In genomic region chr5:66149950-66150349, GRCh38 we compare ENCODE assay signal across 19 cellular contexts. TPM values are rescaled to one million over a fixed set of nuclear protein-coding genes. Genes with fewer than 3 reads are reported as not detected.
DNase-seq lines count a peak whose midpoint lies in the region; ATAC-seq, FAIRE-seq and TF ChIP-seq lines count a peak whose summit lies in the region.
"Had no signal": no experiment of that assay in that cellular context is flagged by ENCODE, and none has a peak within 500 bp of the region (broad histone marks: within the 10 kb centered on the region; RNA-seq: fewer than 3 reads in every experiment).

No MANE protein-coding gene starts in this region.

- H3K27me3 ChIP-seq in GM12878 (replicated peaks in 1 of 2; ENCODE audit: control insufficient read depth in 2 of 2, insufficient read depth in 2 of 2, low read length in 1 of 2) (no peaks in the 10 kb centered on the region), trophoblast cell (ENCODE audit: insufficient read depth, low read length) (no peaks in the 10 kb centered on the region), upper lobe of left lung (no peaks in the 10 kb centered on the region)

- H3K36me3 ChIP-seq in GM12878 (ENCODE audit: control insufficient read depth in 2 of 2, insufficient read depth in 2 of 2, low read length in 1 of 2) (peaks cover 0 to 17% of the 10 kb centered on the region in 2 experiments; a peak in 3 of 4 replicates), trophoblast cell (ENCODE audit: control insufficient read depth in 1 of 2, insufficient read depth in 2 of 2, low read length in 2 of 2) (no peaks in the 10 kb centered on the region), upper lobe of left lung (no peaks in the 10 kb centered on the region)

- no peaks in the 10 kb centered on the region; the same call in 1 of the 2 replicates for H4K20me1 ChIP-seq in GM12878 (ENCODE audit: control insufficient read depth, insufficient read depth)

- H3K23ac ChIP-seq in trophoblast cell (ENCODE audit: low read length), result no peak overlapping the region

- intact Hi-C loops in activated CD4-positive, alpha-beta T cell treated with anti-CD3 and anti-CD28 coated beads for 36 hours (cut with DNase I, micrococcal nuclease), result loop anchor here (10.0 kb wide), 3 partner anchors 585 to 875 kb away; partner anchors contain the start of genes CENPK (in 1 of the 2) and PPWD1 (in 1 of the 2)
- intact Hi-C loops in GM12878 (cut with micrococcal nuclease; ENCODE audit: unreplicated experiment), result loop anchor here (5.0 to 10.0 kb wide), 2 partner anchors 325 to 408 kb away; no protein-coding TSS in a partner anchor

- POLR2A ChIA-PET in activated CD4-positive, alpha-beta T cell treated with anti-CD3 and anti-CD28 coated beads for 36 hours (lab: Charles Lee), result interaction anchor here (0.5 to 0.7 kb wide), 2 partner anchors 18 to 63 kb away, joined by 3 to 4 read pairs; no protein-coding TSS in a partner anchor
- POLR2A ChIA-PET in GM12878 (lab: Charles Lee), result no interaction called here

- in situ Hi-C loops in GM12878 (cut with MboI), result no loop called here

- no peaks in the 10 kb centered on the region for H3K79me1 ChIP-seq in trophoblast cell (ENCODE audit: low read length)

- TF ChIP-seq EP300 in GM12878 (IDR thresholded peaks at IDR 0.05; ENCODE audit: borderline replicate concordance in 1 of 2, control insufficient read depth in 1 of 2, low read depth in 2 of 2, low read length in 2 of 2) (no peak), upper lobe of left lung (IDR thresholded peaks at IDR 0.05) (no peak)

- peaks cover 47% of the 10 kb centered on the region for H3K4me1 Mint-ChIP-seq in activated CD4-positive, alpha-beta T cell treated with anti-CD3 and anti-CD28 coated beads for 36 hours

- DNase-seq in activated CD4-positive, alpha-beta T cell treated with anti-CD3 and anti-CD28 coated beads for 36 hours, result no peak
- no peak for DNase-seq in activated CD4-positive, alpha-beta T cell treated with anti-CD3 and anti-CD28 coated beads, Interleukin-2, amount 50 U/mL, for 4 hours
- DNase-seq in LHCN-M2 (ENCODE audit: low read depth) (peak; percentile 13), GM12878 (ENCODE audit: low read depth, low spot score) (no peak), trophoblast cell (no peak), RPMI8226 (no peak), NCI-H2196 (lab: John Stamatoyannopoulos, UW; ENCODE audit: unreplicated experiment) (no peak), upper lobe of left lung (no peak)
- DNase-seq: C1 segment of cervical spinal cord, COR-L47, DMS79, GDM1, NCI-H1105, NCI-H1694 treated with DMSO at 0.1 percent for 48 hours, NCI-H748 treated with DMSO at 0.1 percent for 48 hours, PC-9 had no signal

- peaks cover 35% of the 10 kb centered on the region for H3K36me3 Mint-ChIP-seq in activated CD4-positive, alpha-beta T cell treated with anti-CD3 and anti-CD28 coated beads for 36 hours (ENCODE audit: low read depth)

- H2BK120ac ChIP-seq in trophoblast cell (ENCODE audit: insufficient read depth, low read length, poor library complexity), result no peak overlapping the region

- H3K9me3 Mint-ChIP-seq in activated CD4-positive, alpha-beta T cell treated with anti-CD3 and anti-CD28 coated beads for 36 hours (ENCODE audit: low read depth), result no peaks in the 10 kb centered on the region

- H3K9me3 ChIP-seq in GM12878 (replicated peaks; ENCODE audit: control insufficient read depth, insufficient read depth, low read length), result peaks cover 17% of the 10 kb centered on the region
- no peaks in the 10 kb centered on the region for H3K9me3 ChIP-seq in trophoblast cell (ENCODE audit: insufficient read depth, low read depth, low read length)
- no peaks in the 10 kb centered on the region for H3K9me3 ChIP-seq in upper lobe of left lung
- H3K9me3 ChIP-seq: HAP-1 had no signal

- no peak overlapping the region for H3K14ac ChIP-seq in trophoblast cell (ENCODE audit: low read length)

- H3K18ac ChIP-seq in trophoblast cell (ENCODE audit: low read length), result no peak overlapping the region

- H3K9ac ChIP-seq in GM12878 (ENCODE audit: control insufficient read depth, insufficient read depth, low read length), result no peak overlapping the region
- no peak overlapping the region for H3K9ac ChIP-seq in trophoblast cell (ENCODE audit: low read length)

- H3K27ac Mint-ChIP-seq in activated CD4-positive, alpha-beta T cell treated with anti-CD3 and anti-CD28 coated beads for 36 hours, result peak overlapping the region; percentile 75

- no peak overlapping the region for H3K27ac ChIP-seq in GM12878 (ENCODE audit: control insufficient read depth, insufficient read depth)
- H3K27ac ChIP-seq in trophoblast cell (ENCODE audit: low read depth, low read length), result no peak overlapping the region
- no peak overlapping the region for H3K27ac ChIP-seq in upper lobe of left lung
- H3K27ac ChIP-seq: PC-9 had no signal

- H2AFZ ChIP-seq in GM12878 (ENCODE audit: control insufficient read depth, low read depth, low read length) (no peak overlapping the region), trophoblast cell (ENCODE audit: insufficient read depth, low read length, poor library complexity) (no peak overlapping the region)
- H2AFZ ChIP-seq: PC-9 had no signal

- H3K4me1 ChIP-seq in GM12878 (ENCODE audit: control insufficient read depth, insufficient read depth, low read length), result no peaks in the 10 kb centered on the region
- no peaks in the 10 kb centered on the region for H3K4me1 ChIP-seq in trophoblast cell (ENCODE audit: control insufficient read depth in 1 of 2, insufficient read depth in 2 of 2, low read length in 2 of 2)
- H3K4me1 ChIP-seq in upper lobe of left lung, result peaks cover 25 to 51% (median 30%) of the 10 kb centered on the region in 4 donors

- H4K12ac ChIP-seq in trophoblast cell (ENCODE audit: low read depth, low read length), result no peak overlapping the region

- no peak for TF ChIP-seq POLR2A in GM12878 (IDR thresholded peaks at IDR 0.05; ENCODE audit: low read depth, low read length)
- TF ChIP-seq POLR2A in upper lobe of left lung (IDR thresholded peaks at IDR 0.05), result no peak

- H2AK5ac ChIP-seq in trophoblast cell (ENCODE audit: low read length), result no peak overlapping the region

- H3K79me2 ChIP-seq in GM12878 (ENCODE audit: control insufficient read depth, insufficient read depth, low read length), result peaks cover 95% of the 10 kb centered on the region
- peaks cover 7% of the 10 kb centered on the region for H3K79me2 ChIP-seq in trophoblast cell (ENCODE audit: control insufficient read depth, insufficient read depth, low read length, poor library complexity)

- SMC1A ChIA-PET in GM12878 (lab: Charles Lee; ENCODE audit: uncharacterized antibody, unreplicated experiment), result interaction anchor here (1.1 kb wide), 1 partner anchor 14 kb away, joined by 3 read pairs; no protein-coding TSS in a partner anchor

- H2BK12ac ChIP-seq in trophoblast cell (ENCODE audit: low read length), result no peak overlapping the region

- CTCF ChIA-PET in activated CD4-positive, alpha-beta T cell treated with anti-CD3 and anti-CD28 coated beads for 36 hours (lab: Charles Lee), result no interaction called here
- CTCF ChIA-PET in GM12878 (lab: Yijun Ruan, JAX), result no interaction called here

- RAD21 ChIA-PET in GM12878 (lab: Charles Lee; ENCODE audit: unreplicated experiment), result no interaction called here

- no peak overlapping the region for H4K8ac ChIP-seq in trophoblast cell (ENCODE audit: low read depth, low read length)

- H4K91ac ChIP-seq in trophoblast cell (ENCODE audit: low read depth, low read length), result no peak overlapping the region

- no peak for FAIRE-seq in GM12878 (lab: Jason Lieb, UNC)
- FAIRE-seq: GM19239 had no signal

- WGBS in GM12878 (ENCODE audit: insufficient coverage, insufficient replicate concordance, low lambda C conversion rate, missing lambda C conversion rate), result 88% methylated on average over 3 of the region's 3 CpGs
- WGBS in trophoblast cell (ENCODE audit: extremely low coverage, insufficient coverage, insufficient read length), result no CpG with 5 or more reads among the region's 3 CpGs
- WGBS in upper lobe of left lung, 2 donors, result 87 to 97% methylated on average over 3 of the region's 3 CpGs

- BruUV-seq in GM12878 (replicated peaks; lab: Mats Ljungman, UMichigan), result no TSS peak

- no peak overlapping the region for H2BK5ac ChIP-seq in trophoblast cell (ENCODE audit: low read depth, low read length, poor library complexity)

- ATAC-seq in activated CD4-positive, alpha-beta T cell treated with anti-CD3 and anti-CD28 coated beads for 36 hours, result no peak
- ATAC-seq in GM12878, result peak; percentile 16
- no peak for ATAC-seq in upper lobe of left lung (ENCODE audit: low FRiP score in 2 of 2)
- ATAC-seq: Right ventricle myocardium inferior had no signal

- H3K27me3 Mint-ChIP-seq in activated CD4-positive, alpha-beta T cell treated with anti-CD3 and anti-CD28 coated beads for 36 hours, result no peaks in the 10 kb centered on the region

- no peak overlapping the region for H3K4me3 Mint-ChIP-seq in activated CD4-positive, alpha-beta T cell treated with anti-CD3 and anti-CD28 coated beads for 36 hours

- H3K4me2 ChIP-seq in GM12878 (ENCODE audit: control insufficient read depth, insufficient read depth), result peak overlapping the region; percentile 32; the same call in 1 of the 2 replicates
- no peak overlapping the region for H3K4me2 ChIP-seq in trophoblast cell (ENCODE audit: low read length)
- H3K4me2 ChIP-seq: PC-9 had no signal

- TF ChIP-seq CTCF in GM12878 (IDR thresholded peaks at IDR 0.05 in 2 of 3, conservative IDR thresholded peaks at IDR 0.05 in 1 of 3; ENCODE audit: control insufficient read depth in 2 of 3, extremely low read depth in 1 of 3, insufficient read depth in 1 of 3, low read depth in 3 of 3, low read length in 3 of 3), result no peak
- no peak for TF ChIP-seq CTCF in upper lobe of left lung (IDR thresholded peaks at IDR 0.05)

- H3K4me3 ChIP-seq in GM12878, result 0 out of 2 replicates have a peak overlapping the region, but pooled peaks have one; percentile 9
- no peak overlapping the region for H3K4me3 ChIP-seq in trophoblast cell (ENCODE audit: low read depth, low read length)
- H3K4me3 ChIP-seq in upper lobe of left lung, result no peak overlapping the region
- H3K4me3 ChIP-seq: HAP-1, PC-9 had no signal

- no peak for TF ChIP-seq RAD21 in GM12878 (IDR thresholded peaks at IDR 0.05; ENCODE audit: insufficient read depth, low read depth, low read length)

- H3K4ac ChIP-seq in trophoblast cell (ENCODE audit: low read depth, low read length), result peak overlapping the region; percentile 13

RNA-seq across cellular contexts. Expression of gene SREK1, which starts 5.8 kb away (rescaled TPM):
- 10 to 100 TPM; 56.1 to 61.3 TPM for total RNA-seq in activated CD4-positive, alpha-beta T cell treated with anti-CD3 and anti-CD28 coated beads for 36 hours
- total RNA-seq in LHCN-M2 (2014; rRNA removed), result 37.4 and 39.7 TPM in 2 replicates
- 18.0 TPM for polyA plus RNA-seq in LHCN-M2 (2012)
- total RNA-seq in GM12878 (2013; cell fraction: nucleolus; rRNA removed), result 601 and 605 TPM in 2 replicates
- 100 and 132 TPM in 2 replicates for total RNA-seq in GM12878 (2014; rRNA removed)
- 75.6 and 83.4 TPM in 2 replicates for total RNA-seq in GM12878 (2014; rRNA removed; fragmentation: Illumina TruSeq; extraction: Trizol)
- total RNA-seq in GM12878 (2021), result 54.9 and 59.0 TPM in 2 replicates
- polyA plus RNA-seq in GM12878 (2011; ENCODE audit: low read depth), result 21.7 TPM
- 64.4 and 91.3 TPM in 2 replicates for polyA plus RNA-seq in GM12878 (2011; rRNA removed)
- polyA plus RNA-seq in GM12878 (2011; cell fraction: cytosol; rRNA removed), result 22.4 and 24.3 TPM in 2 replicates
- polyA plus RNA-seq in GM12878 (2011; cell fraction: nucleus; rRNA removed), result 128 and 135 TPM in 2 replicates
- 40.9 and 41.8 TPM in 2 replicates for polyA plus RNA-seq in GM12878 (2012)
- 81.2 and 111 TPM in 2 replicates for polyA plus RNA-seq in GM12878 (2014; fragmentation: Illumina TruSeq; extraction: Trizol)
- polyA plus RNA-seq in GM12878 (2014; fragmentation: Nextera tagmentation; extraction: Ambion mirVana), result 10 to 100 TPM; 30.7 to 31.6 TPM
- polyA plus RNA-seq in GM12878 (2014; rRNA removed), result 63.9 and 69.3 TPM in 2 replicates
- polyA plus RNA-seq in GM12878 (2016; fragmentation: Nextera tagmentation; extraction: Ambion mirVana), result 10 to 100 TPM; 49.7 to 56.1 TPM
- polyA minus RNA-seq in GM12878 (2011; rRNA and poly(A)+ RNA removed), result 65.1 and 82.5 TPM in 2 replicates
- 24.7 and 39.1 TPM in 2 replicates for polyA minus RNA-seq in GM12878 (2011; cell fraction: cytosol; rRNA and poly(A)+ RNA removed)
- 210 and 315 TPM in 2 replicates for polyA minus RNA-seq in GM12878 (2011; cell fraction: nucleus; rRNA and poly(A)+ RNA removed)
- polyA plus RNA-seq in trophoblast cell (2013), result 48.9 and 51.4 TPM in 2 replicates
- total RNA-seq in upper lobe of left lung, result 100 to 1,000 TPM in 3 of 6 donors, 10 to 100 TPM in 3; 48.6 to 294 (median 106) TPM
